In the genomic region with DNA sequence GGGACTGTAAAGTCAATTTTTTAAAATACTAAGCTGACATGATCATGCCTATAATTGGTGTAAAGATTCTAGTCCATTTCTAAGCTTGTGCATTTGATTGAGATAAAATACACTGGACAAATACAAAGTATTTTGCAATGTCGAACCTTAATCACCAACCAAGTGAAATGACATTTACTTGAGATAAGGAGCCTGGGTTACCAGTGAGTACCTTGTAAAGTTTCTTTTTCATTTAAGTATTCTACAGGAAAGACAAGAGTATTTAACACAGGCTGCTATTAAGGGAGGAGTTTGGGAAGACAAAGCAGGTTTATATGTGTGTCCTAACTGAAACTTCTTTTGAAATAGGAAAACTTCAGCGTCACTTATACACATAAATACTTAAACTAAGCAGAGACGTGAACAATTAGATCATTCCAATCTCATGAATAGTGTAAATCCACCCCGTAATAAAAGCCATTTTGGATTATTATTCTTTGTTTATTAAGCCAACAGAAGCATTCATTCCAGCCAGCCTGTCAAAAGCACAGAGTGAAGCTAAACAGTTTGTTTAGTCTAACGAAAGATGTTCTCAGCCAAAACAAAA, we compare ENCODE assay signal across 25 cellular contexts.
DNase-seq lines count a peak whose midpoint lies in the region; ATAC-seq, FAIRE-seq and TF ChIP-seq lines count a peak whose summit lies in the region.
"Had no signal": no experiment of that assay in that cellular context is flagged by ENCODE, and none has a peak within 500 bp of the region (broad histone marks: within the 10 kb centered on the region; RNA-seq: fewer than 3 reads in every experiment).

No MANE protein-coding gene starts in this region.

- H3K23ac ChIP-seq in IMR-90 (ENCODE audit: low read depth, low read length): no peak overlapping the region

- WGBS in IMR-90 (ENCODE audit: extremely low coverage in 2 of 2, insufficient read length in 1 of 2), 2 experiments: no CpG with 5 or more reads among the region's 5 CpGs
- 19 to 40% (median 25%) methylated on average over 5 of the region's 5 CpGs for WGBS in stomach, 5 donors
- 74 to 96% (median 81%) methylated on average over 5 of the region's 5 CpGs for WGBS in spleen, 5 donors

- no peak overlapping the region for H3K9ac ChIP-seq in IMR-90 (ENCODE audit: low read depth, low read length)
- H3K9ac ChIP-seq: SK-N-SH had no signal

- no peak overlapping the region for H4K5ac ChIP-seq in IMR-90 (ENCODE audit: low read depth, low read length)

- H3K56ac ChIP-seq in IMR-90 (ENCODE audit: extremely low read depth, insufficient read depth, low read length): no peak overlapping the region

- no peaks in the 10 kb centered on the region for H3K36me3 ChIP-seq in IMR-90 (ENCODE audit: control insufficient read depth, insufficient read depth, low read length)
- H3K36me3 ChIP-seq in bronchial epithelial cell (ENCODE audit: control insufficient read depth, insufficient read depth, low read length): no peaks in the 10 kb centered on the region
- H3K36me3 ChIP-seq in stomach: no peaks in the 10 kb centered on the region
- H3K36me3 ChIP-seq in spleen: no peaks in the 10 kb centered on the region
- H3K36me3 ChIP-seq: neutrophil had no signal

- in situ Hi-C loops in IMR-90 (cut with MboI; ENCODE audit: low sequenced_read_pairs): no loop called here

- H2BK15ac ChIP-seq in IMR-90 (ENCODE audit: low read depth, low read length): no peak overlapping the region

- H4K91ac ChIP-seq in IMR-90 (ENCODE audit: insufficient read depth, low read depth, low read length): no peak overlapping the region

- no peak for TF ChIP-seq RAD21 in IMR-90 (IDR thresholded peaks at IDR 0.05; ENCODE audit: low read length)

- dilution Hi-C loops in IMR-90 (cut with HindIII; ENCODE audit: low sequenced_read_pairs, unreplicated experiment): no loop called here

- intact Hi-C loops in IMR-90 (cut with micrococcal nuclease): no loop called here
- intact Hi-C loops in left colon (cut with DNase I, micrococcal nuclease): no loop called here
- intact Hi-C loops in stomach (cut with DNase I; ENCODE audit: low total_unique reads): no loop called here
- intact Hi-C loops in spleen (cut with DNase I; ENCODE audit: low total_unique reads): no loop called here

- TF ChIP-seq POLR2A in IMR-90 (IDR thresholded peaks at IDR 0.05; ENCODE audit: low read depth, low read length) (no peak), stomach (IDR thresholded peaks at IDR 0.05) (no peak), spleen (IDR thresholded peaks at IDR 0.05) (no peak)

- no peak overlapping the region for H4K8ac ChIP-seq in IMR-90 (ENCODE audit: low read depth in 2 of 2, low read length in 2 of 2)

- H2BK20ac ChIP-seq in IMR-90 (ENCODE audit: low read depth, low read length): no peak overlapping the region

- no peak overlapping the region for H2BK120ac ChIP-seq in IMR-90 (ENCODE audit: low read depth, low read length)

- no peak for FAIRE-seq in bronchial epithelial cell (lab: Jason Lieb, UNC)
- FAIRE-seq: GM12891, H54 had no signal

- TF ChIP-seq CTCF in IMR-90 (conservative IDR thresholded peaks at IDR 0.05; ENCODE audit: low read depth, low read length) (no peak), bronchial epithelial cell (IDR thresholded peaks at IDR 0.05; ENCODE audit: insufficient read depth, low read length, severe bottlenecking) (no peak), stomach (IDR thresholded peaks at IDR 0.05) (no peak), spleen (IDR thresholded peaks at IDR 0.05 in 8 of 11, conservative IDR thresholded peaks at IDR 0.05 in 3 of 11) (no peak)

- TF ChIP-seq EP300 in stomach (IDR thresholded peaks at IDR 0.05): no peak

- peak overlapping the region; percentile 17; the same call in 1 of the 2 replicates for H3K4me2 ChIP-seq in IMR-90 (ENCODE audit: low read depth, low read length)
- H3K4me2 ChIP-seq: SK-N-SH had no signal

- H3K14ac ChIP-seq in IMR-90 (replicated peaks; ENCODE audit: low read depth, low read length): no peak overlapping the region

- H3K18ac ChIP-seq in IMR-90 (ENCODE audit: low read depth, low read length): no peak overlapping the region

- H3K79me1 ChIP-seq in IMR-90 (ENCODE audit: low read depth in 1 of 2, low read length in 2 of 2): no peaks in the 10 kb centered on the region; a peak in 1 of 4 replicates

- no peaks in the 10 kb centered on the region for H3K9me1 ChIP-seq in IMR-90 (ENCODE audit: insufficient read depth, low read length)

- H2AFZ ChIP-seq in IMR-90 (replicated peaks; ENCODE audit: low read length, poor library complexity): no peak overlapping the region

- H2AK9ac ChIP-seq in IMR-90 (replicated peaks; ENCODE audit: low read depth, low read length, poor library complexity): no peak overlapping the region

- ATAC-seq in IMR-90 (ENCODE audit: low read depth) (no peak; the same call in 1 of the 2 replicates), left colon (peak; percentile 28), GM21381 (IDR thresholded peaks at IDR 0.05; ENCODE audit: unreplicated experiment) (no peak), HG02852 (IDR thresholded peaks at IDR 0.05; ENCODE audit: unreplicated experiment) (no peak)
- ATAC-seq: foreskin keratinocyte had no signal

- no peaks in the 10 kb centered on the region for H3K9me3 ChIP-seq in IMR-90 (ENCODE audit: control insufficient read depth, insufficient read depth, low read length)
- no peaks in the 10 kb centered on the region for H3K9me3 ChIP-seq in stomach
- no peaks in the 10 kb centered on the region for H3K9me3 ChIP-seq in spleen
- H3K9me3 ChIP-seq: Caco-2, neutrophil, SK-N-SH had no signal

- no peak overlapping the region for H3K4ac ChIP-seq in IMR-90 (ENCODE audit: low read depth, low read length)

- no peak overlapping the region for H2BK5ac ChIP-seq in IMR-90 (ENCODE audit: low read depth, low read length, poor library complexity, severe bottlenecking)

- H3K4me3 ChIP-seq in IMR-90 (ENCODE audit: insufficient read depth, low read depth, low read length): no peak overlapping the region
- no peak overlapping the region for H3K4me3 ChIP-seq in bronchial epithelial cell (ENCODE audit: low read depth, low read length)
- no peak overlapping the region for H3K4me3 ChIP-seq in stomach
- H3K4me3 ChIP-seq in spleen: no peak overlapping the region

- no peak overlapping the region for H2AK5ac ChIP-seq in IMR-90 (ENCODE audit: low read depth, low read length)

- H3K27ac ChIP-seq in IMR-90 (ENCODE audit: insufficient read depth, low read length): no peak overlapping the region
- H3K27ac ChIP-seq in stomach: peak overlapping the region in 4 of 5 donors; percentile 19 to 57 (median 31)
- H3K27ac ChIP-seq in spleen: no peak overlapping the region
- H3K27ac ChIP-seq: foreskin keratinocyte, neutrophil had no signal

- no peaks in the 10 kb centered on the region for H3K27me3 ChIP-seq in IMR-90 (ENCODE audit: control insufficient read depth, insufficient read depth, low read length)
- no peaks in the 10 kb centered on the region for H3K27me3 ChIP-seq in bronchial epithelial cell (ENCODE audit: control insufficient read depth, insufficient read depth, low read length)
- no peaks in the 10 kb centered on the region for H3K27me3 ChIP-seq in stomach
- H3K27me3 ChIP-seq in spleen (replicated peaks in 1 of 7): no peaks in the 10 kb centered on the region
- H3K27me3 ChIP-seq: foreskin keratinocyte, neutrophil had no signal

- no TSS peak for BruUV-seq in IMR-90 (replicated peaks; lab: Mats Ljungman, UMichigan)

- POLR2A ChIA-PET in IMR-90 (lab: Charles Lee; ENCODE audit: unreplicated experiment): no interaction called here

- H3K4me1 ChIP-seq in IMR-90 (ENCODE audit: control insufficient read depth, insufficient read depth, low read length): peaks cover 11% of the 10 kb centered on the region
- peaks cover 8 to 42% (median 23%) of the 10 kb centered on the region in 4 donors for H3K4me1 ChIP-seq in stomach
- H3K4me1 ChIP-seq in spleen: peaks cover 0 to 8% (median 0%) of the 10 kb centered on the region in 6 donors
- H3K4me1 ChIP-seq: foreskin keratinocyte had no signal

- DNase-seq in IMR-90 (peak; percentile 20), bronchial epithelial cell (ENCODE audit: low read depth) (peak; percentile 5), left colon (no peak), stomach (no peak), spleen (no peak)
- DNase-seq: activated CD4-positive, alpha-beta T cell treated with anti-CD3 and anti-CD28 coated beads for 48 hours; activated naive CD4-positive, alpha-beta T cell treated with anti-CD3 and anti-CD28 coated beads, Interleukin-2, amount 10 ng/mL, durations not matched to agents 7 days and 5 days; activated T-cell treated with anti-CD3 and anti-CD28 coated beads, Interleukin-2, amount 50 U/mL, for 48 hours; amygdala; C1 segment of cervical spinal cord; Caco-2; caudate nucleus; foreskin keratinocyte; hippocampal formation; Karpas-422; NCI-H1694 treated with DMSO at 0.1 percent for 48 hours; NCI-H82; SK-N-SH; stimulated activated CD4-positive, alpha-beta T cell treated with anti-CD3 and anti-CD28 coated beads, Interleukin-2, amount 100 ng/mL, for 24 hours; T-helper 2 cell had no signal

- CTCF ChIA-PET in IMR-90 (lab: Yijun Ruan, JAX): no interaction called here

- no peaks in the 10 kb centered on the region; the same call in 1 of the 2 replicates for H4K20me1 ChIP-seq in IMR-90 (ENCODE audit: insufficient read depth, low read length)

TF ChIP-seq in IMR-90, 13 proteins besides CTCF, POLR2A, EP300 and RAD21:
- no peak for TF ChIP-seq RFX5 (IDR thresholded peaks at IDR 0.05; ENCODE audit: low read depth, low read length)
- TF ChIP-seq, protein P1, sequence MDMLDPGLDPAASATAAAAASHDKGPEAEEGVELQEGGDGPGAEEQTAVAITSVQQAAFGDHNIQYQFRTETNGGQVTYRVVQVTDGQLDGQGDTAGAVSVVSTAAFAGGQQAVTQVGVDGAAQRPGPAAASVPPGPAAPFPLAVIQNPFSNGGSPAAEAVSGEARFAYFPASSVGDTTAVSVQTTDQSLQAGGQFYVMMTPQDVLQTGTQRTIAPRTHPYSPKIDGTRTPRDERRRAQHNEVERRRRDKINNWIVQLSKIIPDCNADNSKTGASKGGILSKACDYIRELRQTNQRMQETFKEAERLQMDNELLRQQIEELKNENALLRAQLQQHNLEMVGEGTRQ (IDR thresholded peaks at IDR 0.05; ENCODE audit: low read depth, low read length): no peak
- TF ChIP-seq FOS (IDR thresholded peaks at IDR 0.05; ENCODE audit: low read depth, low read length): no peak
- TF ChIP-seq MXI1 (IDR thresholded peaks at IDR 0.05; ENCODE audit: borderline replicate concordance, low read depth, low read length): no peak
- TF ChIP-seq CEBPB (IDR thresholded peaks at IDR 0.05; ENCODE audit: low read depth, low read length): no peak
- TF ChIP-seq MAZ (IDR thresholded peaks at IDR 0.05; ENCODE audit: borderline replicate concordance, low read depth, low read length): no peak
- TF ChIP-seq RCOR1 (IDR thresholded peaks at IDR 0.05; ENCODE audit: insufficient replicate concordance, low read length): no peak
- TF ChIP-seq MAFK (IDR thresholded peaks at IDR 0.05; ENCODE audit: low read depth, low read length): no peak
- no peak for TF ChIP-seq SMC3 (IDR thresholded peaks at IDR 0.05; ENCODE audit: low read depth, low read length)
- no peak for TF ChIP-seq BHLHE40 (IDR thresholded peaks at IDR 0.05; ENCODE audit: low read depth, low read length)

Comparison
In these comparisons a context has a peak if more than half of its experiments do, and no peak if none do; other contexts are left out.
1. DNase-seq: peak in IMR-90 (single experiment) and bronchial epithelial cell (single experiment); none in left colon (0 of 2), stomach (single experiment) and spleen (single experiment).
2. H3K27ac ChIP-seq: peak in stomach (4 of 5); none in IMR-90 (single experiment) and spleen (0 of 8).